In the genomic region with DNA sequence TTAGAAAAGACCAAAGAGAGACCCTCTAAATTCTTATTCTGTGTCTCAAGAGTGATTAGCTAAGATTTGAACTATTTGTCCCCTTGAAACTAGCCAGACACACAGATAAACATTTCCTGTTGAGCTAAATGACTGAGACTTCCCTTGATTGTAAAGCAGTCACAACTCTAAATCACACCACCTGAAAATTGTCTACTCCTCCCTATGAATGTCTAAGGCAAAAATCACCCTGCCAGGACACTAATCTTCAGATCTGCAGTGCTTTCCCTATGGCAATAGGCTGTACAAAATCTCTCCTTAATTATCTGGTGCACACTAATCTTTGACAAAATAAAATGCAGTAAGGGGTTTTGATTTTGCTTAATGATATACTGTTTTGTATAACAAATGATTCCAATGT, we compare ENCODE assay signal across 2 cellular contexts.
TF ChIP-seq lines count a peak whose summit lies in the region.

No MANE protein-coding gene starts in this region.

TF ChIP-seq in SK-N-SH, 30 proteins besides CTCF, POLR2A, EP300 and RAD21 (continued from another document):
- TF ChIP-seq, protein P1, sequence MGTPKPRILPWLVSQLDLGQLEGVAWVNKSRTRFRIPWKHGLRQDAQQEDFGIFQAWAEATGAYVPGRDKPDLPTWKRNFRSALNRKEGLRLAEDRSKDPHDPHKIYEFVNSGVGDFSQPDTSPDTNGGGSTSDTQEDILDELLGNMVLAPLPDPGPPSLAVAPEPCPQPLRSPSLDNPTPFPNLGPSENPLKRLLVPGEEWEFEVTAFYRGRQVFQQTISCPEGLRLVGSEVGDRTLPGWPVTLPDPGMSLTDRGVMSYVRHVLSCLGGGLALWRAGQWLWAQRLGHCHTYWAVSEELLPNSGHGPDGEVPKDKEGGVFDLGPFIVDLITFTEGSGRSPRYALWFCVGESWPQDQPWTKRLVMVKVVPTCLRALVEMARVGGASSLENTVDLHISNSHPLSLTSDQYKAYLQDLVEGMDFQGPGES (IDR thresholded peaks at IDR 0.05; ENCODE audit: low read depth, low read length): no peak
- TF ChIP-seq, protein P2, sequence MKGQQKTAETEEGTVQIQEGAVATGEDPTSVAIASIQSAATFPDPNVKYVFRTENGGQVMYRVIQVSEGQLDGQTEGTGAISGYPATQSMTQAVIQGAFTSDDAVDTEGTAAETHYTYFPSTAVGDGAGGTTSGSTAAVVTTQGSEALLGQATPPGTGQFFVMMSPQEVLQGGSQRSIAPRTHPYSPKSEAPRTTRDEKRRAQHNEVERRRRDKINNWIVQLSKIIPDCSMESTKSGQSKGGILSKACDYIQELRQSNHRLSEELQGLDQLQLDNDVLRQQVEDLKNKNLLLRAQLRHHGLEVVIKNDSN (IDR thresholded peaks at IDR 0.05; ENCODE audit: borderline replicate concordance, low read depth): no peak
- TF ChIP-seq YY1 (IDR thresholded peaks at IDR 0.05; ENCODE audit: low read depth) (no peak), CHD2 (IDR thresholded peaks at IDR 0.05; ENCODE audit: low read length, partially characterized antibody) (no peak), FOXM1 (IDR thresholded peaks at IDR 0.05; ENCODE audit: low read depth) (no peak), SIN3A (IDR thresholded peaks at IDR 0.05; ENCODE audit: borderline replicate concordance, low read depth, low read length) (no peak), RCOR1 (IDR thresholded peaks at IDR 0.05; ENCODE audit: low read length) (peak; percentile 15; the same call in 1 of the 2 replicates), NRF1 (IDR thresholded peaks at IDR 0.05; ENCODE audit: low read depth, low read length) (no peak)
- TF ChIP-seq, protein P3, sequence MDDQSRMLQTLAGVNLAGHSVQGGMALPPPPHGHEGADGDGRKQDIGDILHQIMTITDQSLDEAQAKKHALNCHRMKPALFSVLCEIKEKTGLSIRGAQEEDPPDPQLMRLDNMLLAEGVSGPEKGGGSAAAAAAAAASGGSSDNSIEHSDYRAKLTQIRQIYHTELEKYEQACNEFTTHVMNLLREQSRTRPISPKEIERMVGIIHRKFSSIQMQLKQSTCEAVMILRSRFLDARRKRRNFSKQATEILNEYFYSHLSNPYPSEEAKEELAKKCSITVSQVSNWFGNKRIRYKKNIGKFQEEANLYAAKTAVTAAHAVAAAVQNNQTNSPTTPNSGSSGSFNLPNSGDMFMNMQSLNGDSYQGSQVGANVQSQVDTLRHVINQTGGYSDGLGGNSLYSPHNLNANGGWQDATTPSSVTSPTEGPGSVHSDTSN (IDR thresholded peaks at IDR 0.05): no peak
- TF ChIP-seq, protein P4, sequence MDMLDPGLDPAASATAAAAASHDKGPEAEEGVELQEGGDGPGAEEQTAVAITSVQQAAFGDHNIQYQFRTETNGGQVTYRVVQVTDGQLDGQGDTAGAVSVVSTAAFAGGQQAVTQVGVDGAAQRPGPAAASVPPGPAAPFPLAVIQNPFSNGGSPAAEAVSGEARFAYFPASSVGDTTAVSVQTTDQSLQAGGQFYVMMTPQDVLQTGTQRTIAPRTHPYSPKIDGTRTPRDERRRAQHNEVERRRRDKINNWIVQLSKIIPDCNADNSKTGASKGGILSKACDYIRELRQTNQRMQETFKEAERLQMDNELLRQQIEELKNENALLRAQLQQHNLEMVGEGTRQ (IDR thresholded peaks at IDR 0.05; ENCODE audit: borderline replicate concordance, low read depth, low read length): no peak

TF ChIP-seq in SK-N-SH treated with all-trans-retinoic acid at 6 μM for 48 hours, 23 proteins besides CTCF, POLR2A, EP300 and RAD21:
- TF ChIP-seq, protein P5, sequence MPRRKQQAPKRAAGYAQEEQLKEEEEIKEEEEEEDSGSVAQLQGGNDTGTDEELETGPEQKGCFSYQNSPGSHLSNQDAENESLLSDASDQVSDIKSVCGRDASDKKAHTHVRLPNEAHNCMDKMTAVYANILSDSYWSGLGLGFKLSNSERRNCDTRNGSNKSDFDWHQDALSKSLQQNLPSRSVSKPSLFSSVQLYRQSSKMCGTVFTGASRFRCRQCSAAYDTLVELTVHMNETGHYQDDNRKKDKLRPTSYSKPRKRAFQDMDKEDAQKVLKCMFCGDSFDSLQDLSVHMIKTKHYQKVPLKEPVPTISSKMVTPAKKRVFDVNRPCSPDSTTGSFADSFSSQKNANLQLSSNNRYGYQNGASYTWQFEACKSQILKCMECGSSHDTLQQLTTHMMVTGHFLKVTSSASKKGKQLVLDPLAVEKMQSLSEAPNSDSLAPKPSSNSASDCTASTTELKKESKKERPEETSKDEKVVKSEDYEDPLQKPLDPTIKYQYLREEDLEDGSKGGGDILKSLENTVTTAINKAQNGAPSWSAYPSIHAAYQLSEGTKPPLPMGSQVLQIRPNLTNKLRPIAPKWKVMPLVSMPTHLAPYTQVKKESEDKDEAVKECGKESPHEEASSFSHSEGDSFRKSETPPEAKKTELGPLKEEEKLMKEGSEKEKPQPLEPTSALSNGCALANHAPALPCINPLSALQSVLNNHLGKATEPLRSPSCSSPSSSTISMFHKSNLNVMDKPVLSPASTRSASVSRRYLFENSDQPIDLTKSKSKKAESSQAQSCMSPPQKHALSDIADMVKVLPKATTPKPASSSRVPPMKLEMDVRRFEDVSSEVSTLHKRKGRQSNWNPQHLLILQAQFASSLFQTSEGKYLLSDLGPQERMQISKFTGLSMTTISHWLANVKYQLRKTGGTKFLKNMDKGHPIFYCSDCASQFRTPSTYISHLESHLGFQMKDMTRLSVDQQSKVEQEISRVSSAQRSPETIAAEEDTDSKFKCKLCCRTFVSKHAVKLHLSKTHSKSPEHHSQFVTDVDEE (CRISPR knock-in tag; IDR thresholded peaks at IDR 0.05): no peak
- TF ChIP-seq PPARA (CRISPR knock-in tag; IDR thresholded peaks at IDR 0.05; ENCODE audit: borderline replicate concordance) (no peak), RARB (CRISPR knock-in tag; IDR thresholded peaks at IDR 0.05) (no peak), ESRRG (CRISPR knock-in tag; IDR thresholded peaks at IDR 0.05) (no peak)
- TF ChIP-seq, protein P6, sequence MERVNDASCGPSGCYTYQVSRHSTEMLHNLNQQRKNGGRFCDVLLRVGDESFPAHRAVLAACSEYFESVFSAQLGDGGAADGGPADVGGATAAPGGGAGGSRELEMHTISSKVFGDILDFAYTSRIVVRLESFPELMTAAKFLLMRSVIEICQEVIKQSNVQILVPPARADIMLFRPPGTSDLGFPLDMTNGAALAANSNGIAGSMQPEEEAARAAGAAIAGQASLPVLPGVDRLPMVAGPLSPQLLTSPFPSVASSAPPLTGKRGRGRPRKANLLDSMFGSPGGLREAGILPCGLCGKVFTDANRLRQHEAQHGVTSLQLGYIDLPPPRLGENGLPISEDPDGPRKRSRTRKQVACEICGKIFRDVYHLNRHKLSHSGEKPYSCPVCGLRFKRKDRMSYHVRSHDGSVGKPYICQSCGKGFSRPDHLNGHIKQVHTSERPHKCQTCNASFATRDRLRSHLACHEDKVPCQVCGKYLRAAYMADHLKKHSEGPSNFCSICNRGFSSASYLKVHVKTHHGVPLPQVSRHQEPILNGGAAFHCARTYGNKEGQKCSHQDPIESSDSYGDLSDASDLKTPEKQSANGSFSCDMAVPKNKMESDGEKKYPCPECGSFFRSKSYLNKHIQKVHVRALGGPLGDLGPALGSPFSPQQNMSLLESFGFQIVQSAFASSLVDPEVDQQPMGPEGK (CRISPR knock-in tag; IDR thresholded peaks at IDR 0.05; ENCODE audit: borderline replicate concordance): no peak
